Comparison of ENCODE assay signal across 8 cellular contexts in genomic region chr17:66829386-66829864, GRCh38. TPM values are rescaled to one million over a fixed set of nuclear protein-coding genes. Genes with fewer than 3 reads are reported as not detected.
DNase-seq lines count a peak whose midpoint lies in the region; ATAC-seq lines count a peak whose summit lies in the region.

No MANE protein-coding gene starts in this region.

- peak in 2 of 3 donors; percentile 3 to 8 for DNase-seq in stimulated activated CD4-positive, alpha-beta T cell treated with anti-CD3 and anti-CD28 coated beads, Interleukin-12 subunit alpha, Interleukin-12 subunit beta, amount 100 ng/mL, for 48 hours (ENCODE audit: low read depth in 2 of 3, low spot score in 1 of 3)
- DNase-seq in stimulated activated CD4-positive, alpha-beta T cell treated with anti-CD3 and anti-CD28 coated beads, Interleukin-4, amount 100 ng/mL, for 24 hours, result no peak
- DNase-seq in UCSD-AML1 (lab: John Stamatoyannopoulos, UW; ENCODE audit: unreplicated experiment) (peak; percentile 33), left ventricle myocardium superior (peak; percentile 43), smooth muscle cell of the brain vasculature (ENCODE audit: low read depth, low spot score) (peak; percentile 47), middle frontal gyrus (ENCODE audit: extremely low spot score, low spot score) (no peak), amygdala (lab: John Stamatoyannopoulos, UW) (no peak)

- ATAC-seq in left ventricle myocardium superior (peak; percentile 70), HG02610 (IDR thresholded peaks at IDR 0.05; ENCODE audit: unreplicated experiment) (no peak)

- intact Hi-C loops in left ventricle myocardium superior (cut with micrococcal nuclease), result no loop called here

RNA-seq across cellular contexts. Expression of gene CACNG5, which starts 5.5 kb away (rescaled TPM):
- not detected for total RNA-seq in left ventricle myocardium superior

Comparison
In these comparisons a context has a peak if more than half of its experiments do, and no peak if none do; other contexts are left out.
1. DNase-seq: peak in stimulated activated CD4-positive, alpha-beta T cell treated with anti-CD3 and anti-CD28 coated beads, Interleukin-12 subunit alpha, Interleukin-12 subunit beta, amount 100 ng/mL, for 48 hours (2 of 3), UCSD-AML1 (single experiment), left ventricle myocardium superior (single experiment) and smooth muscle cell of the brain vasculature (single experiment); none in stimulated activated CD4-positive, alpha-beta T cell treated with anti-CD3 and anti-CD28 coated beads, Interleukin-4, amount 100 ng/mL, for 24 hours (single experiment), middle frontal gyrus (single experiment) and amygdala (0 of 56).